18 cellular contexts compared by ENCODE assay signal in the genomic region with DNA sequence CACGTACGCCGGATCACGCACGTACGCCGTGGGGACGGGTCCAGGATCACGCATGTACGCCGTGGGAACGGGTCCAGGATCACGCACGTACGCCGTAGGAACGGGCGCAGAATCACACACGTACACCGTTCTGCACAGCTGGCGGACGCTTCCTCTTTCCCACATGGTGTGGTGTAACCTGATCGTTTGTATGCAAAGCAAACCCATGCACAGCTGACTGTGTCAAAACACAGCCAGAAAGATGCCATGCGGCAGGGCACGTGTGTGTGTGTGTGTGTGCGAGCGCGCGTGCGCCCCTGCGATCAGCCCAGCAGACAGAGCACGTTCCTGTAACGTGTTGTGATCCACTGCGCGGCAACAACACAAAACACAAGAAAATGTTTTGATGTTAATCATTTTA.
DNase-seq lines count a peak whose midpoint lies in the region; ATAC-seq, FAIRE-seq and TF ChIP-seq lines count a peak whose summit lies in the region.
"Had no signal": no experiment of that assay in that cellular context is flagged by ENCODE, and none has a peak within 500 bp of the region (broad histone marks: within the 10 kb centered on the region; RNA-seq: fewer than 3 reads in every experiment).

No MANE protein-coding gene starts in this region.

- H3K4me1 ChIP-seq in K562 (replicated peaks in 1 of 2; ENCODE audit: control insufficient read depth in 2 of 2, insufficient read depth in 2 of 2, low read length in 2 of 2) (peaks cover 0 to 15% of the 10 kb centered on the region in 2 experiments; a peak in 1 of 5 replicates), trophoblast cell (ENCODE audit: control insufficient read depth in 1 of 2, insufficient read depth in 2 of 2, low read length in 2 of 2) (no peaks in the 10 kb centered on the region)

- in situ Hi-C loops in K562 (cut with MboI): no loop called here

- no peak overlapping the region for H4K8ac ChIP-seq in trophoblast cell (ENCODE audit: low read depth, low read length)

- 41% methylated on average over 35 of the region's 35 CpGs for WGBS in K562 (ENCODE audit: insufficient coverage, low coverage, missing lambda C conversion rate)
- no CpG with 5 or more reads among the region's 35 CpGs for WGBS in trophoblast cell (ENCODE audit: extremely low coverage, insufficient coverage, insufficient read length)

- no peak for FAIRE-seq in K562 (lab: Jason Lieb, UNC)
- FAIRE-seq: D721Med, GM12891, GM18507, HepG2 had no signal

- TF ChIP-seq CTCF in LNCaP clone FGC (IDR thresholded peaks at IDR 0.05; ENCODE audit: control insufficient read depth, extremely low read depth, insufficient read depth): no peak
- no peak for TF ChIP-seq CTCF in K562 (IDR thresholded peaks at IDR 0.05 in 2 of 3, conservative IDR thresholded peaks at IDR 0.05 in 1 of 3; ENCODE audit: insufficient read depth in 2 of 3, low read depth in 1 of 3, low read length in 3 of 3)

- POLR2A ChIA-PET in K562 (lab: Yijun Ruan, JAX): no interaction called here

- H3K4me3 ChIP-seq in LNCaP clone FGC (ENCODE audit: low read depth, low read length) (no peak overlapping the region), K562 (no peak overlapping the region), trophoblast cell (ENCODE audit: low read depth, low read length) (peak overlapping the region; percentile 70)

- H3K9ac ChIP-seq in K562 (ENCODE audit: insufficient read depth in 1 of 2, low read depth in 2 of 2, low read length in 2 of 2): no peak overlapping the region
- no peak overlapping the region for H3K9ac ChIP-seq in trophoblast cell (ENCODE audit: low read length)
- H3K9ac ChIP-seq: SK-N-SH had no signal

- no peak overlapping the region for H4K91ac ChIP-seq in trophoblast cell (ENCODE audit: low read depth, low read length)

- H3K36me3 ChIP-seq in K562 (ENCODE audit: control insufficient read depth, insufficient read depth, low read length): no peaks in the 10 kb centered on the region
- no peaks in the 10 kb centered on the region for H3K36me3 ChIP-seq in trophoblast cell (ENCODE audit: control insufficient read depth in 1 of 2, insufficient read depth in 2 of 2, low read length in 2 of 2)

- no peaks in the 10 kb centered on the region for H3K79me2 ChIP-seq in K562 (ENCODE audit: control insufficient read depth, insufficient read depth, low read length)
- H3K79me2 ChIP-seq in trophoblast cell (ENCODE audit: control insufficient read depth, insufficient read depth, low read length, poor library complexity): no peaks in the 10 kb centered on the region

- intact Hi-C loops in K562 (cut with micrococcal nuclease): no loop called here

- no peaks in the 10 kb centered on the region for H3K9me1 ChIP-seq in K562 (ENCODE audit: control insufficient read depth, insufficient read depth, low read length)

- H2AK5ac ChIP-seq in trophoblast cell (ENCODE audit: low read length): no peak overlapping the region

- no peak overlapping the region for H3K18ac ChIP-seq in trophoblast cell (ENCODE audit: low read length)

- peak; percentile 63 for DNase-seq in LNCaP clone FGC (ENCODE audit: low read depth)
- DNase-seq in NCI-H2029 treated with DMSO at 0.1 percent for 48 hours (lab: John Stamatoyannopoulos, UW): peak; percentile 28
- no peak for DNase-seq in K562 (ENCODE audit: extremely low read depth in 1 of 4, low spot score in 3 of 4)
- DNase-seq in trophoblast cell: no peak
- no peak for DNase-seq in MV-4-11 (lab: John Stamatoyannopoulos, UW)
- DNase-seq: KG1, NCI-H1436 treated with DMSO at 0.1 percent for 48 hours, NCI-H748 treated with DMSO at 0.1 percent for 48 hours, OCI-M1, SHP77 treated with DMSO at 0.1 percent for 48 hours, SK-N-SH had no signal

- H3K79me1 ChIP-seq in trophoblast cell (ENCODE audit: low read length): no peaks in the 10 kb centered on the region

- H2BK5ac ChIP-seq in trophoblast cell (ENCODE audit: low read depth, low read length, poor library complexity): no peak overlapping the region

- H4K12ac ChIP-seq in trophoblast cell (ENCODE audit: low read depth, low read length): no peak overlapping the region

- TF ChIP-seq POLR2A in K562 (conservative IDR thresholded peaks at IDR 0.05): no peak

- H3K14ac ChIP-seq in trophoblast cell (ENCODE audit: low read length): no peak overlapping the region

- H3K9me3 ChIP-seq in K562 (replicated peaks; ENCODE audit: control insufficient read depth, insufficient read depth, low read depth, low read length) (no peaks in the 10 kb centered on the region), trophoblast cell (ENCODE audit: insufficient read depth, low read depth, low read length) (peaks cover 13% of the 10 kb centered on the region)

- H3K27ac ChIP-seq in K562 (ENCODE audit: extremely low read depth, low read depth, low read length): no peak overlapping the region
- no peak overlapping the region for H3K27ac ChIP-seq in trophoblast cell (ENCODE audit: low read depth, low read length)
- H3K27ac ChIP-seq: C4-2B had no signal

- H2AFZ ChIP-seq in K562 (ENCODE audit: low read depth, low read length) (no peak overlapping the region), trophoblast cell (ENCODE audit: insufficient read depth, low read length, poor library complexity) (no peak overlapping the region)

- no peak overlapping the region for H2BK120ac ChIP-seq in trophoblast cell (ENCODE audit: insufficient read depth, low read length, poor library complexity)

- TF ChIP-seq EP300 in K562 (IDR thresholded peaks at IDR 0.05; ENCODE audit: low read length): no peak

- no peak overlapping the region for H3K23ac ChIP-seq in trophoblast cell (ENCODE audit: low read length)

- no peak overlapping the region for H3K4ac ChIP-seq in trophoblast cell (ENCODE audit: low read depth, low read length)

- TF ChIP-seq RAD21 in K562 (CRISPR knock-in tag; conservative IDR thresholded peaks at IDR 0.05 in 1 of 2, IDR thresholded peaks at IDR 0.05 in 1 of 2): no peak

- no TSS peak for BruUV-seq in K562 (replicated peaks; lab: Mats Ljungman, UMichigan)

- peaks cover 3% of the 10 kb centered on the region; the same call in 1 of the 2 replicates for H4K20me1 ChIP-seq in K562 (replicated peaks; ENCODE audit: control insufficient read depth, insufficient read depth, low read length)

- no peak overlapping the region for H2BK12ac ChIP-seq in trophoblast cell (ENCODE audit: low read length)

- no peak for ATAC-seq in K562
- no peak for ATAC-seq in GM19328 (IDR thresholded peaks at IDR 0.05; ENCODE audit: unreplicated experiment)
- no peak for ATAC-seq in GM21447 (IDR thresholded peaks at IDR 0.05; ENCODE audit: unreplicated experiment)

- no peak overlapping the region for H3K4me2 ChIP-seq in K562 (ENCODE audit: insufficient read depth, low read length)
- no peak overlapping the region for H3K4me2 ChIP-seq in trophoblast cell (ENCODE audit: low read length)
- H3K4me2 ChIP-seq: SK-N-SH had no signal

- CTCF ChIA-PET in K562 (lab: Yijun Ruan, JAX; ENCODE audit: low intra/inter-chr PET ratio): no interaction called here

- H3K27me3 ChIP-seq in K562 (ENCODE audit: control insufficient read depth in 2 of 2, insufficient read depth in 2 of 2, low read length in 2 of 2) (peaks cover 7 to 46% of the 10 kb centered on the region in 2 experiments; a peak in 4 of 5 replicates), trophoblast cell (ENCODE audit: insufficient read depth, low read length) (no peaks in the 10 kb centered on the region)

TF ChIP-seq in K562, 482 proteins besides CTCF, POLR2A, EP300 and RAD21:
- TF ChIP-seq PPARD (CRISPR knock-in tag; IDR thresholded peaks at IDR 0.05) (no peak), SAFB (IDR thresholded peaks at IDR 0.05; ENCODE audit: borderline replicate concordance, low read depth, low read length) (0 out of 2 replicates have a peak, but pooled peaks have one; percentile 55)

Comparison
In these comparisons a context has a peak if more than half of its experiments do, and no peak if none do; other contexts are left out.
1. DNase-seq: peak in LNCaP clone FGC (single experiment) and NCI-H2029 treated with DMSO at 0.1 percent for 48 hours (single experiment); none in K562 (0 of 4), trophoblast cell (0 of 2) and MV-4-11 (single experiment).